ENCODE assay signal across 8 cellular contexts in genomic region chr11:111766834-111767142, GRCh38. TPM values are rescaled to one million over a fixed set of nuclear protein-coding genes. Genes with fewer than 3 reads are reported as not detected.
DNase-seq lines count a peak whose midpoint lies in the region; ATAC-seq and TF ChIP-seq lines count a peak whose summit lies in the region.

No MANE protein-coding gene starts in this region.

- no peak for TF ChIP-seq POLR2A in thyroid gland (IDR thresholded peaks at IDR 0.05)

- BruUV-seq in Caco-2 (replicated peaks; lab: Mats Ljungman, UMichigan): no TSS peak

- WGBS in thyroid gland, 2 donors: 2 to 3% methylated on average over 7 of the region's 7 CpGs

- no peaks in the 10 kb centered on the region for H3K27me3 Mint-ChIP-seq in Caco-2 (ENCODE audit: insufficient read depth, unreplicated experiment)

- peaks cover 10% of the 10 kb centered on the region for H3K4me1 ChIP-seq in Caco-2
- H3K4me1 ChIP-seq in thyroid gland: peaks cover 7 to 14% of the 10 kb centered on the region in 2 donors

- H3K27ac ChIP-seq in angular gyrus (ENCODE audit: low read depth, low read length) (peak overlapping the region; percentile 89), layer of hippocampus (ENCODE audit: low read depth, low read length) (peak overlapping the region; percentile 76), thyroid gland (peak overlapping the region; percentile 89 to 98 (median 93))

- no peaks in the 10 kb centered on the region for H3K27me3 ChIP-seq in Caco-2 (replicated peaks; ENCODE audit: control insufficient read depth, insufficient read depth, low read length)
- H3K27me3 ChIP-seq in layer of hippocampus (ENCODE audit: control insufficient read depth, insufficient read depth, low read length): no peaks in the 10 kb centered on the region
- H3K27me3 ChIP-seq in thyroid gland: no peaks in the 10 kb centered on the region

- CTCF ChIA-PET in Caco-2 (lab: Charles Lee): interaction anchor here (1.0 to 4.6 kb wide), 8 partner anchors 8 to 312 kb away, joined by 3 to 46 read pairs (median 4); partner anchors contain the start of gene ALG9

- peaks cover 44% of the 10 kb centered on the region for H3K36me3 Mint-ChIP-seq in Caco-2 (ENCODE audit: insufficient read depth, unreplicated experiment)

- POLR2A ChIA-PET in Caco-2 (lab: Charles Lee): interaction anchor here (0.8 to 2.2 kb wide), 6 partner anchors 9 to 143 kb away, joined by 3 to 17 read pairs (median 8); partner anchors contain the start of gene ALG9

- H3K4me1 Mint-ChIP-seq in Caco-2 (ENCODE audit: low read depth, unreplicated experiment): peaks cover 22% of the 10 kb centered on the region

- ATAC-seq in HG02885 (IDR thresholded peaks at IDR 0.05; ENCODE audit: poor library complexity, unreplicated experiment): peak; percentile 8
- no peak for ATAC-seq in HG03457 (IDR thresholded peaks at IDR 0.05; ENCODE audit: unreplicated experiment)

- no peaks in the 10 kb centered on the region for H3K9me3 Mint-ChIP-seq in Caco-2 (ENCODE audit: unreplicated experiment)

- peak overlapping the region; percentile 84 for H3K27ac Mint-ChIP-seq in Caco-2 (ENCODE audit: unreplicated experiment)

- TF ChIP-seq CTCF in Caco-2 (IDR thresholded peaks at IDR 0.05; ENCODE audit: insufficient read depth in 1 of 2, low read depth in 1 of 2, low read length in 1 of 2, severe bottlenecking in 1 of 2, unreplicated experiment in 1 of 2) (peak in 1 of 2 experiments; percentile 0), thyroid gland (IDR thresholded peaks at IDR 0.05) (no peak)

- intact Hi-C loops in Caco-2 (cut with micrococcal nuclease; ENCODE audit: unreplicated experiment): loop anchor here (1.0 to 2.0 kb wide), 6 partner anchors 11 to 164 kb away; partner anchors contain the start of gene SIK2
- intact Hi-C loops in thyroid gland (cut with DNase I): no loop called here

- H3K4me3 Mint-ChIP-seq in Caco-2 (ENCODE audit: unreplicated experiment): peak overlapping the region; percentile 85

- H3K9me3 ChIP-seq in Caco-2 (no peaks in the 10 kb centered on the region), thyroid gland (no peaks in the 10 kb centered on the region)

- H3K4me3 ChIP-seq in Caco-2 (ENCODE audit: low read depth, low read length): peak overlapping the region; percentile 61
- peak overlapping the region in 2 of 3 donors; percentile 89 to 93 for H3K4me3 ChIP-seq in thyroid gland (replicated peaks in 1 of 3)

- H3K36me3 ChIP-seq in Caco-2 (ENCODE audit: control insufficient read depth, insufficient read depth, low read length) (0 out of 2 replicates have a peak, but pooled peaks cover 2% of the 10 kb centered on the region), thyroid gland (peaks cover 0 to 6% of the 10 kb centered on the region in 2 donors)

- DNase-seq in Caco-2 (no peak), thyroid gland (no peak), cerebellum (ENCODE audit: low spot score) (no peak), DMS79 treated with DMSO at 0.1 percent for 48 hours (lab: John Stamatoyannopoulos, UW) (no peak)

RNA-seq across cellular contexts. Expression of gene PPP2R1B, which starts 0.6 kb away (rescaled TPM):
- total RNA-seq in Caco-2 (2022) (109 and 114 TPM in 2 replicates), thyroid gland (10 to 100 TPM; 22.4 to 39.2 (median 25.3) TPM), cerebellum (19.5 TPM)
